8 cellular contexts compared by ENCODE assay signal in genomic region chr15:75042730-75043508, GRCh38. TPM values are rescaled to one million over a fixed set of nuclear protein-coding genes. Genes with fewer than 3 reads are reported as not detected.
A peak's percentile ranks its signal among the peaks of the same experiment; 100 is the strongest.
DNase-seq lines count a peak whose midpoint lies in the region; ATAC-seq, FAIRE-seq and TF ChIP-seq lines count a peak whose summit lies in the region.

No MANE protein-coding gene starts in this region.

- H3K36me3 ChIP-seq in CD4-positive, alpha-beta memory T cell (ENCODE audit: insufficient read depth, low read length): no peaks in the 10 kb centered on the region
- peaks cover 0 to 5% of the 10 kb centered on the region in 2 experiments; a peak in 3 of 4 replicates for H3K36me3 ChIP-seq in GM12878 (ENCODE audit: control insufficient read depth in 2 of 2, insufficient read depth in 2 of 2, low read length in 1 of 2)
- peaks cover 3 to 9% of the 10 kb centered on the region in 2 experiments for H3K36me3 ChIP-seq in keratinocyte (ENCODE audit: control insufficient read depth in 2 of 2, extremely low read depth in 1 of 2, insufficient read depth in 2 of 2, low read length in 2 of 2)

- peak; percentile 90 for TF ChIP-seq POLR2A in GM12878 (IDR thresholded peaks at IDR 0.05; ENCODE audit: low read depth, low read length)

- TF ChIP-seq CTCF in GM12878 (IDR thresholded peaks at IDR 0.05 in 2 of 3, conservative IDR thresholded peaks at IDR 0.05 in 1 of 3; ENCODE audit: control insufficient read depth in 2 of 3, extremely low read depth in 1 of 3, insufficient read depth in 1 of 3, low read depth in 3 of 3, low read length in 3 of 3) (peak; percentile 77 to 89 (median 89)), keratinocyte (optimal IDR thresholded peaks at IDR 0.05 in 1 of 3, IDR thresholded peaks at IDR 0.05 in 1 of 3, conservative IDR thresholded peaks at IDR 0.05 in 1 of 3; ENCODE audit: extremely low read depth in 1 of 3, insufficient read depth in 2 of 3, low read length in 3 of 3) (peak; percentile 12 to 57 (median 25))

- H3K4me3 Mint-ChIP-seq in CD4-positive, alpha-beta memory T cell: peak overlapping the region in 4 of 8 donors; percentile 30 to 49 (median 36)

- in situ Hi-C loops in GM12878 (cut with MboI): no loop called here

- DNase-seq in CD4-positive, alpha-beta memory T cell: peak; percentile 31 to 60 (median 37)
- peak in 3 of 5 experiments; percentile 26 to 95 (median 64) for DNase-seq in T-helper 2 cell
- DNase-seq in GM12878 (ENCODE audit: low read depth, low spot score): peak; percentile 100
- no peak for DNase-seq in keratinocyte (ENCODE audit: low read depth, low spot score)
- DNase-seq in stimulated activated CD4-positive, alpha-beta T cell treated with anti-CD3 and anti-CD28 coated beads, Interleukin-2, amount 100 ng/mL, for 48 hours: peak; percentile 36 to 44
- no peak for DNase-seq in NCI-H128 (lab: John Stamatoyannopoulos, UW; ENCODE audit: unreplicated experiment)

- no peaks in the 10 kb centered on the region for H3K27me3 Mint-ChIP-seq in CD4-positive, alpha-beta memory T cell

- H4K20me1 ChIP-seq in GM12878 (ENCODE audit: control insufficient read depth, insufficient read depth): no peaks in the 10 kb centered on the region
- H4K20me1 ChIP-seq in keratinocyte (ENCODE audit: control insufficient read depth, extremely low read depth, insufficient read depth, low read length): no peaks in the 10 kb centered on the region

- dilution Hi-C loops in keratinocyte (cut with MboI; ENCODE audit: extremely low pct_ligation_motif_present, low sequenced_read_pairs): no loop called here

- H3K36me3 Mint-ChIP-seq in CD4-positive, alpha-beta memory T cell: peaks cover 10 to 12% of the 10 kb centered on the region in 2 donors

- peak; percentile 96 for FAIRE-seq in GM12878 (lab: Jason Lieb, UNC)
- FAIRE-seq in keratinocyte (lab: Jason Lieb, UNC): no peak

- H3K4me1 Mint-ChIP-seq in CD4-positive, alpha-beta memory T cell: peaks cover 13 to 52% (median 29%) of the 10 kb centered on the region in 4 donors

- no peaks in the 10 kb centered on the region for H3K27me3 ChIP-seq in CD4-positive, alpha-beta memory T cell (ENCODE audit: insufficient read depth, low read length)
- H3K27me3 ChIP-seq in GM12878 (replicated peaks in 1 of 2; ENCODE audit: control insufficient read depth in 2 of 2, insufficient read depth in 2 of 2, low read length in 1 of 2) (no peaks in the 10 kb centered on the region), keratinocyte (ENCODE audit: control insufficient read depth, extremely low read depth, insufficient read depth, low read length) (no peaks in the 10 kb centered on the region)

- peak overlapping the region; percentile 93 for H3K9ac ChIP-seq in GM12878 (ENCODE audit: control insufficient read depth, insufficient read depth, low read length)
- no peak overlapping the region for H3K9ac ChIP-seq in keratinocyte (ENCODE audit: control insufficient read depth, extremely low read depth, insufficient read depth, low read length)

- POLR2A ChIA-PET in CD4-positive, alpha-beta memory T cell (lab: Charles Lee; ENCODE audit: partially characterized antibody): interaction anchor here (0.5 to 1.2 kb wide), 5 partner anchors 20 to 172 kb away, joined by 3 read pairs; partner anchors contain the start of genes C15orf39 and PPCDC
- POLR2A ChIA-PET in GM12878 (lab: Charles Lee): interaction anchor here (0.6 to 4.6 kb wide), 12 partner anchors 13 to 410 kb away, joined by 3 to 51 read pairs (median 6); no protein-coding TSS in a partner anchor

- H3K4me2 ChIP-seq in GM12878 (ENCODE audit: control insufficient read depth, insufficient read depth) (peak overlapping the region; percentile 60), keratinocyte (ENCODE audit: control insufficient read depth, extremely low read depth, insufficient read depth, low read depth, low read length) (no peak overlapping the region)

- TF ChIP-seq EP300 in GM12878 (IDR thresholded peaks at IDR 0.05; ENCODE audit: borderline replicate concordance in 1 of 2, control insufficient read depth in 1 of 2, low read depth in 2 of 2, low read length in 2 of 2): peak; percentile 99

- CTCF ChIA-PET in CD4-positive, alpha-beta memory T cell (lab: Charles Lee; ENCODE audit: partially characterized antibody): interaction anchor here (0.9 to 2.8 kb wide), 9 partner anchors 11 to 164 kb away, joined by 3 to 13 read pairs (median 3); partner anchors contain the start of gene C15orf39
- CTCF ChIA-PET in GM12878 (lab: Yijun Ruan, JAX): interaction anchor here (0.7 to 4.6 kb wide), 25 partner anchors 9 to 198 kb away, joined by 3 to 73 read pairs (median 4); partner anchors contain the start of genes C15orf39 and PPCDC

- SMC1A ChIA-PET in GM12878 (lab: Charles Lee; ENCODE audit: uncharacterized antibody, unreplicated experiment): interaction anchor here (0.6 to 3.1 kb wide), 16 partner anchors 9 to 412 kb away, joined by 3 to 18 read pairs (median 4); no protein-coding TSS in a partner anchor

- H3K4me3 ChIP-seq in CD4-positive, alpha-beta memory T cell (ENCODE audit: low read length in 2 of 2): no peak overlapping the region
- H3K4me3 ChIP-seq in GM12878 (peak overlapping the region; percentile 50; the same call in 1 of the 2 replicates), keratinocyte (ENCODE audit: control insufficient read depth in 2 of 3, extremely low read depth in 1 of 3, insufficient read depth in 2 of 3, low read depth in 1 of 3, low read length in 3 of 3) (no peak overlapping the region)

- H3K79me2 ChIP-seq in GM12878 (ENCODE audit: control insufficient read depth, insufficient read depth, low read length) (peaks cover 32% of the 10 kb centered on the region), keratinocyte (ENCODE audit: control insufficient read depth, insufficient read depth, low read length) (no peaks in the 10 kb centered on the region)

- no peaks in the 10 kb centered on the region for H3K9me3 ChIP-seq in CD4-positive, alpha-beta memory T cell (ENCODE audit: control insufficient read depth in 1 of 2, low read length in 2 of 2)
- H3K9me3 ChIP-seq in GM12878 (replicated peaks; ENCODE audit: control insufficient read depth, insufficient read depth, low read length) (no peaks in the 10 kb centered on the region), keratinocyte (ENCODE audit: control insufficient read depth, low read depth, low read length) (no peaks in the 10 kb centered on the region)

- TSS peak; percentile 66 for BruUV-seq in GM12878 (replicated peaks; lab: Mats Ljungman, UMichigan)

- intact Hi-C loops in CD4-positive, alpha-beta memory T cell (cut with micrococcal nuclease): loop anchor here (1.0 kb wide), 1 partner anchor 161 kb away; no protein-coding TSS in a partner anchor
- intact Hi-C loops in GM12878 (cut with micrococcal nuclease; ENCODE audit: unreplicated experiment): loop anchor here (1.0 to 2.0 kb wide), 8 partner anchors 26 to 161 kb away; no protein-coding TSS in a partner anchor

- 8% methylated on average over 12 of the region's 12 CpGs for WGBS in GM12878 (ENCODE audit: insufficient coverage, insufficient replicate concordance, low lambda C conversion rate, missing lambda C conversion rate)

- H3K9me1 ChIP-seq in keratinocyte (ENCODE audit: control insufficient read depth, extremely low read depth, insufficient read depth, low read length): no peaks in the 10 kb centered on the region

- H2AFZ ChIP-seq in GM12878 (ENCODE audit: control insufficient read depth, low read depth, low read length) (peak overlapping the region; percentile 22; the same call in 1 of the 2 replicates), keratinocyte (ENCODE audit: control insufficient read depth, low read length) (no peak overlapping the region)

- TF ChIP-seq RAD21 in GM12878 (IDR thresholded peaks at IDR 0.05; ENCODE audit: insufficient read depth, low read depth, low read length): peak; percentile 81

- no peaks in the 10 kb centered on the region for H3K9me3 Mint-ChIP-seq in CD4-positive, alpha-beta memory T cell

- RAD21 ChIA-PET in GM12878 (lab: Charles Lee; ENCODE audit: unreplicated experiment): interaction anchor here (0.7 to 4.0 kb wide), 21 partner anchors 9 to 325 kb away, joined by 3 to 36 read pairs (median 8); partner anchors contain the start of gene PPCDC

- H3K27ac ChIP-seq in CD4-positive, alpha-beta memory T cell (ENCODE audit: low read depth, low read length): no peak overlapping the region
- peak overlapping the region; percentile 100 for H3K27ac ChIP-seq in GM12878 (ENCODE audit: control insufficient read depth, insufficient read depth)
- H3K27ac ChIP-seq in keratinocyte (ENCODE audit: control insufficient read depth, insufficient read depth, low read length): no peak overlapping the region

- H3K4me1 ChIP-seq in CD4-positive, alpha-beta memory T cell (ENCODE audit: insufficient read depth, low read length): peaks cover 40% of the 10 kb centered on the region
- H3K4me1 ChIP-seq in GM12878 (ENCODE audit: control insufficient read depth, insufficient read depth, low read length) (peaks cover 65% of the 10 kb centered on the region), keratinocyte (ENCODE audit: control insufficient read depth, extremely low read depth, insufficient read depth, low read length) (peaks cover 2% of the 10 kb centered on the region)

- H3K27ac Mint-ChIP-seq in CD4-positive, alpha-beta memory T cell: peak overlapping the region in 5 of 7 donors; percentile 19 to 82 (median 71)

- ATAC-seq in GM19372 (IDR thresholded peaks at IDR 0.05; ENCODE audit: low read depth, unreplicated experiment) (peak; percentile 68), HG03457 (IDR thresholded peaks at IDR 0.05; ENCODE audit: unreplicated experiment) (peak; percentile 51), GM12878 (peak; percentile 79)

RNA-seq across cellular contexts. Expression of gene PPCDC, which starts 19.5 kb away (rescaled TPM):
- total RNA-seq in CD4-positive, alpha-beta memory T cell: 10 to 100 TPM; 14.1 to 15.2 TPM
- 10 to 100 TPM in 1 of 2 donors, 1 to 10 TPM in 1; 8.5 to 12.4 TPM for polyA plus RNA-seq in CD4-positive, alpha-beta memory T cell
- total RNA-seq in GM12878 (2013; cell fraction: nucleolus; rRNA removed): 112 and 121 TPM in 2 replicates
- total RNA-seq in GM12878 (2014; rRNA removed): 42.7 and 45.0 TPM in 2 replicates
- 29.4 and 32.5 TPM in 2 replicates for total RNA-seq in GM12878 (2014; rRNA removed; fragmentation: Illumina TruSeq; extraction: Trizol)
- total RNA-seq in GM12878 (2021): 40.2 and 43.3 TPM in 2 replicates
- polyA plus RNA-seq in GM12878 (2011; ENCODE audit: low read depth): 25.0 TPM
- polyA plus RNA-seq in GM12878 (2011; rRNA removed): 27.9 and 44.7 TPM in 2 replicates
- polyA plus RNA-seq in GM12878 (2011; cell fraction: cytosol; rRNA removed): 61.6 and 76.5 TPM in 2 replicates
- polyA plus RNA-seq in GM12878 (2011; cell fraction: nucleus; rRNA removed): 83.3 and 92.0 TPM in 2 replicates
- polyA plus RNA-seq in GM12878 (2012): 27.6 and 38.4 TPM in 2 replicates
- 32.9 and 35.7 TPM in 2 replicates for polyA plus RNA-seq in GM12878 (2014; fragmentation: Illumina TruSeq; extraction: Trizol)
- 100 to 1,000 TPM in 1 of 2 experiments, 10 to 100 TPM in 1; 92.0 to 135 TPM for polyA plus RNA-seq in GM12878 (2014; fragmentation: Nextera tagmentation; extraction: Ambion mirVana)
- 68.2 and 69.9 TPM in 2 replicates for polyA plus RNA-seq in GM12878 (2014; rRNA removed)
- 10 to 100 TPM; 65.4 to 67.9 TPM for polyA plus RNA-seq in GM12878 (2016; fragmentation: Nextera tagmentation; extraction: Ambion mirVana)
- 37.2 and 70.2 TPM in 2 replicates for polyA minus RNA-seq in GM12878 (2011; rRNA and poly(A)+ RNA removed)
- 8.8 and 18.7 TPM in 2 replicates for polyA minus RNA-seq in GM12878 (2011; cell fraction: cytosol; rRNA and poly(A)+ RNA removed)
- 51.0 and 104 TPM in 2 replicates for polyA minus RNA-seq in GM12878 (2011; cell fraction: nucleus; rRNA and poly(A)+ RNA removed)
- polyA plus RNA-seq in keratinocyte: 11.9 to 14.3 TPM (median 13.7 TPM) in 3 replicates
- polyA plus RNA-seq in keratinocyte (2011; ENCODE audit: low read depth): 3.4 TPM
- polyA plus RNA-seq in keratinocyte (2011; cell fraction: cytosol; rRNA removed): 11.2 and 20.7 TPM in 2 replicates
- 13.5 and 17.4 TPM in 2 replicates for polyA plus RNA-seq in keratinocyte (2011; cell fraction: nucleus; rRNA removed)
- 7.0 and 11.9 TPM in 2 replicates for polyA plus RNA-seq in keratinocyte (2012; ENCODE audit: low replicate concordance)
- 7.5 to 18.7 TPM (median 8.2 TPM) in 3 replicates for polyA minus RNA-seq in keratinocyte
- 9.6 TPM for polyA minus RNA-seq in keratinocyte (2011; cell fraction: cytosol; rRNA and poly(A)+ RNA removed)
- polyA minus RNA-seq in keratinocyte (2011; cell fraction: nucleus; rRNA and poly(A)+ RNA removed): 6.8 and 8.0 TPM in 2 replicates

RNA-seq across cellular contexts. Expression of gene SCAMP5, which starts 47.6 kb away (rescaled TPM):
- total RNA-seq in CD4-positive, alpha-beta memory T cell: under 1 TPM; 0.26 to 0.33 TPM
- polyA plus RNA-seq in CD4-positive, alpha-beta memory T cell: under 1 TPM in 1 of 2 donors, not detected in 1; 0.15 TPM
- total RNA-seq in GM12878 (2013; cell fraction: nucleolus; rRNA removed): 5.9 and 8.5 TPM in 2 replicates
- total RNA-seq in GM12878 (2014; rRNA removed) (20.2 and 22.2 TPM in 2 replicates), GM12878 (2014; rRNA removed; fragmentation: Illumina TruSeq; extraction: Trizol) (13.6 and 15.0 TPM in 2 replicates), GM12878 (2021) (24.8 and 25.5 TPM in 2 replicates)
- 7.6 TPM for polyA plus RNA-seq in GM12878 (2011; ENCODE audit: low read depth)
- polyA plus RNA-seq in GM12878 (2011; rRNA removed) (15.7 and 24.3 TPM in 2 replicates), GM12878 (2014; fragmentation: Illumina TruSeq; extraction: Trizol) (26.3 and 30.3 TPM in 2 replicates), GM12878 (2014; fragmentation: Nextera tagmentation; extraction: Ambion mirVana) (1 to 10 TPM; 2.3 to 2.5 TPM), GM12878 (2014; rRNA removed) (35.5 and 41.6 TPM in 2 replicates), GM12878 (2016; fragmentation: Nextera tagmentation; extraction: Ambion mirVana) (1 to 10 TPM; 1.6 to 1.7 TPM), keratinocyte (1.9 to 3.0 TPM (median 2.9 TPM) in 3 replicates)
- 28.5 and 32.2 TPM in 2 replicates for polyA plus RNA-seq in GM12878 (2011; cell fraction: cytosol; rRNA removed)
- 19.4 and 24.8 TPM in 2 replicates for polyA plus RNA-seq in GM12878 (2011; cell fraction: nucleus; rRNA removed)
- 8.5 and 11.0 TPM in 2 replicates for polyA plus RNA-seq in GM12878 (2012)
- 21.5 and 25.9 TPM in 2 replicates for polyA minus RNA-seq in GM12878 (2011; rRNA and poly(A)+ RNA removed)
- polyA minus RNA-seq in GM12878 (2011; cell fraction: cytosol; rRNA and poly(A)+ RNA removed): 9.0 and 9.6 TPM in 2 replicates
- polyA minus RNA-seq in GM12878 (2011; cell fraction: nucleus; rRNA and poly(A)+ RNA removed): 3.3 and 7.8 TPM in 2 replicates
- polyA plus RNA-seq in keratinocyte (2011; ENCODE audit: low read depth): 0.07 TPM
- 3.6 and 3.7 TPM in 2 replicates for polyA plus RNA-seq in keratinocyte (2011; cell fraction: cytosol; rRNA removed)
- polyA plus RNA-seq in keratinocyte (2011; cell fraction: nucleus; rRNA removed): 2.4 and 4.1 TPM in 2 replicates
- 0.55 and 1.9 TPM in 2 replicates for polyA plus RNA-seq in keratinocyte (2012; ENCODE audit: low replicate concordance)
- polyA minus RNA-seq in keratinocyte: 2.1 to 3.3 TPM (median 3.2 TPM) in 3 replicates
- 2.3 TPM for polyA minus RNA-seq in keratinocyte (2011; cell fraction: cytosol; rRNA and poly(A)+ RNA removed)
- 1.4 and 2.7 TPM in 2 replicates for polyA minus RNA-seq in keratinocyte (2011; cell fraction: nucleus; rRNA and poly(A)+ RNA removed)

Comparison
In these comparisons a context has a peak if more than half of its experiments do, and no peak if none do; other contexts are left out.
1. DNase-seq: peak in CD4-positive, alpha-beta memory T cell (5 of 5), T-helper 2 cell (3 of 5), GM12878 (single experiment) and stimulated activated CD4-positive, alpha-beta T cell treated with anti-CD3 and anti-CD28 coated beads, Interleukin-2, amount 100 ng/mL, for 48 hours (2 of 2); none in keratinocyte (single experiment) and NCI-H128 (single experiment).
2. Peak in every context shown above with its lines, with median percentiles within 50 percentile points of each other: ATAC-seq.